Comparison of ENCODE assay signal across 15 cellular contexts in genomic region chr9:131434673-131435072, GRCh38.
"Had no signal": no experiment of that assay in that cellular context is flagged by ENCODE, and none has a peak within 500 bp of the region (broad histone marks: within the 10 kb centered on the region; RNA-seq: fewer than 3 reads in every experiment).

No MANE protein-coding gene starts in this region.

- H3K27me3 Mint-ChIP-seq: naive B cell had no signal

- H3K27ac ChIP-seq: body of pancreas, upper lobe of left lung had no signal

- FAIRE-seq: TTC549 had no signal

- H3K9me3 ChIP-seq: body of pancreas, upper lobe of left lung had no signal

- H3K9me3 Mint-ChIP-seq: naive B cell had no signal

- ATAC-seq: body of pancreas, right cardiac atrium had no signal

- DNase-seq: activated CD4-positive, alpha-beta T cell treated with anti-CD3 and anti-CD28 coated beads, Interleukin-2, amount 50 U/mL, for 1 hour; activated naive CD4-positive, alpha-beta T cell treated with anti-CD3 and anti-CD28 coated beads, Interleukin-2, amount 50 U/mL, for 16 hours; body of pancreas; central memory CD4-positive, alpha-beta T cell; cortex of kidney; effector CD8-positive, alpha-beta T cell; hippocampal formation; midbrain; naive B cell; right cardiac atrium; stimulated activated CD4-positive, alpha-beta T cell treated with anti-CD3 and anti-CD28 coated beads, Interleukin-2, amount 100 ng/mL, for 24 hours; stimulated activated naive CD4-positive, alpha-beta T cell treated with Interleukin-2 at 50 U/mL for 16 hours; T-helper 2 cell; upper lobe of left lung had no signal

- H3K27me3 ChIP-seq: body of pancreas, upper lobe of left lung had no signal

- H3K4me3 ChIP-seq: body of pancreas, upper lobe of left lung had no signal
